In genomic region chr12:19220205-19220604, GRCh38 we compare ENCODE assay signal across 17 cellular contexts.
A peak's percentile ranks its signal among the peaks of the same experiment; 100 is the strongest.
DNase-seq lines count a peak whose midpoint lies in the region; ATAC-seq, FAIRE-seq and TF ChIP-seq lines count a peak whose summit lies in the region.
"Had no signal": no experiment of that assay in that cellular context is flagged by ENCODE, and none has a peak within 500 bp of the region (broad histone marks: within the 10 kb centered on the region; RNA-seq: fewer than 3 reads in every experiment).

No MANE protein-coding gene starts in this region.

- no TSS peak for BruUV-seq in GM12878 (replicated peaks; lab: Mats Ljungman, UMichigan)

- no peak overlapping the region for H3K4me2 ChIP-seq in GM12878 (ENCODE audit: control insufficient read depth, insufficient read depth)
- H3K4me2 ChIP-seq in smooth muscle cell: no peak overlapping the region
- H3K4me2 ChIP-seq: PC-9 had no signal

- no peak for TF ChIP-seq EP300 in GM12878 (IDR thresholded peaks at IDR 0.05; ENCODE audit: borderline replicate concordance in 1 of 2, control insufficient read depth in 1 of 2, low read depth in 2 of 2, low read length in 2 of 2)

- H3K36me3 ChIP-seq in GM12878 (ENCODE audit: control insufficient read depth in 2 of 2, insufficient read depth in 2 of 2, low read length in 1 of 2): no peaks in the 10 kb centered on the region
- H3K36me3 ChIP-seq in smooth muscle cell (ENCODE audit: low read depth): no peaks in the 10 kb centered on the region
- no peaks in the 10 kb centered on the region for H3K36me3 ChIP-seq in thyroid gland
- H3K36me3 ChIP-seq: neutrophil had no signal

- H3K27ac ChIP-seq in GM12878 (ENCODE audit: control insufficient read depth, insufficient read depth): no peak overlapping the region
- peak overlapping the region; percentile 64 for H3K27ac ChIP-seq in foreskin keratinocyte
- no peak overlapping the region for H3K27ac ChIP-seq in smooth muscle cell (ENCODE audit: low read depth)
- H3K27ac ChIP-seq in thyroid gland: no peak overlapping the region
- H3K27ac ChIP-seq: body of pancreas, neutrophil, PC-9 had no signal

- SMC1A ChIA-PET in GM12878 (lab: Charles Lee; ENCODE audit: uncharacterized antibody, unreplicated experiment): interaction anchor here (0.5 to 0.6 kb wide), 2 partner anchors 1154 to 1354 kb away, joined by 3 read pairs; no protein-coding TSS in a partner anchor

- CTCF ChIA-PET in GM12878 (lab: Yijun Ruan, JAX) (no interaction called here), GM10248 (lab: Yijun Ruan, JAX) (no interaction called here)

- peak; percentile 30 for DNase-seq in AG20443 (ENCODE audit: low spot score)
- DNase-seq in HTR-8/SVneo (ENCODE audit: insufficient read length, low spot score): peak; percentile 15
- no peak for DNase-seq in GM12878 (ENCODE audit: low read depth, low spot score)
- peak; percentile 35 to 71 for DNase-seq in foreskin keratinocyte
- DNase-seq in smooth muscle cell (lab: John Stamatoyannopoulos, UW; ENCODE audit: unreplicated experiment): no peak
- no peak for DNase-seq in GM10248 (ENCODE audit: extremely low spot score)
- DNase-seq in thyroid gland: no peak
- no peak for DNase-seq in ureter (ENCODE audit: low spot score)
- DNase-seq: activated B cell treated with CpG ODN at 0.5 μM for 24 hours; activated naive CD4-positive, alpha-beta T cell; body of pancreas; DMS79; effector CD4-positive, alpha-beta T cell; NCI-H1694; NCI-H510A treated with DMSO at 0.1 percent for 48 hours; PC-9 had no signal

- H3K27me3 ChIP-seq in GM12878 (replicated peaks in 1 of 2; ENCODE audit: control insufficient read depth in 2 of 2, insufficient read depth in 2 of 2, low read length in 1 of 2) (no peaks in the 10 kb centered on the region), foreskin keratinocyte (no peaks in the 10 kb centered on the region), smooth muscle cell (ENCODE audit: low read depth) (no peaks in the 10 kb centered on the region), thyroid gland (no peaks in the 10 kb centered on the region)
- H3K27me3 ChIP-seq: body of pancreas, neutrophil had no signal

- no peak for FAIRE-seq in HTR-8/SVneo (lab: Jason Lieb, UNC)
- FAIRE-seq in GM12878 (lab: Jason Lieb, UNC): no peak

- no peaks in the 10 kb centered on the region for H3K9me3 ChIP-seq in GM12878 (replicated peaks; ENCODE audit: control insufficient read depth, insufficient read depth, low read length)
- H3K9me3 ChIP-seq in smooth muscle cell (replicated peaks; ENCODE audit: low read depth): no peaks in the 10 kb centered on the region
- no peaks in the 10 kb centered on the region for H3K9me3 ChIP-seq in thyroid gland
- H3K9me3 ChIP-seq: body of pancreas, neutrophil had no signal

- H3K9ac ChIP-seq in GM12878 (ENCODE audit: control insufficient read depth, insufficient read depth, low read length) (no peak overlapping the region), smooth muscle cell (ENCODE audit: low read depth) (no peak overlapping the region)

- H2AFZ ChIP-seq in GM12878 (ENCODE audit: control insufficient read depth, low read depth, low read length) (no peak overlapping the region), smooth muscle cell (ENCODE audit: low read depth) (no peak overlapping the region)
- H2AFZ ChIP-seq: PC-9 had no signal

- no peaks in the 10 kb centered on the region for H3F3A ChIP-seq in smooth muscle cell (ENCODE audit: low read depth)

- in situ Hi-C loops in GM12878 (cut with MboI): no loop called here

- TF ChIP-seq POLR2A in GM12878 (IDR thresholded peaks at IDR 0.05; ENCODE audit: low read depth, low read length) (no peak), thyroid gland (IDR thresholded peaks at IDR 0.05) (no peak)

- H3K79me2 ChIP-seq in GM12878 (ENCODE audit: control insufficient read depth, insufficient read depth, low read length): no peaks in the 10 kb centered on the region
- peaks cover 47% of the 10 kb centered on the region for H3K79me2 ChIP-seq in smooth muscle cell (ENCODE audit: low read depth)

- POLR2A ChIA-PET in GM12878 (lab: Charles Lee): no interaction called here
- POLR2A ChIA-PET in GM10248 (lab: Yijun Ruan, JAX): no interaction called here

- RAD21 ChIA-PET in GM12878 (lab: Charles Lee; ENCODE audit: unreplicated experiment): no interaction called here

- H4K20me1 ChIP-seq in GM12878 (ENCODE audit: control insufficient read depth, insufficient read depth) (no peaks in the 10 kb centered on the region), smooth muscle cell (ENCODE audit: low read depth) (peaks cover 6% of the 10 kb centered on the region)

- ATAC-seq in GM12878 (peak; percentile 57; the same call in 2 of the 3 replicates), foreskin keratinocyte (peak; percentile 80)
- ATAC-seq: body of pancreas had no signal

- TF ChIP-seq RAD21 in GM12878 (IDR thresholded peaks at IDR 0.05; ENCODE audit: insufficient read depth, low read depth, low read length): no peak

- WGBS in GM12878 (ENCODE audit: insufficient coverage, insufficient replicate concordance, low lambda C conversion rate, missing lambda C conversion rate): 31% methylated on average over 3 of the region's 3 CpGs
- 34% methylated on average over 3 of the region's 3 CpGs for WGBS in smooth muscle cell (ENCODE audit: low lambda C conversion rate)
- WGBS in thyroid gland, 2 donors: 77 to 94% methylated on average over 3 of the region's 3 CpGs

- H3K4me1 ChIP-seq in GM12878 (ENCODE audit: control insufficient read depth, insufficient read depth, low read length) (no peaks in the 10 kb centered on the region), foreskin keratinocyte (peaks cover 12% of the 10 kb centered on the region), smooth muscle cell (ENCODE audit: low read depth) (peaks cover 8% of the 10 kb centered on the region), thyroid gland (peaks cover 10 to 12% of the 10 kb centered on the region in 2 donors)
- H3K4me1 ChIP-seq: body of pancreas had no signal

- H3K4me3 ChIP-seq in GM12878 (no peak overlapping the region), smooth muscle cell (no peak overlapping the region), thyroid gland (replicated peaks in 1 of 3) (no peak overlapping the region)
- H3K4me3 ChIP-seq: body of pancreas, PC-9 had no signal

- intact Hi-C loops in GM12878 (cut with micrococcal nuclease; ENCODE audit: unreplicated experiment): no loop called here
- intact Hi-C loops in thyroid gland (cut with DNase I): no loop called here

- TF ChIP-seq CTCF in GM12878 (IDR thresholded peaks at IDR 0.05 in 2 of 3, conservative IDR thresholded peaks at IDR 0.05 in 1 of 3; ENCODE audit: control insufficient read depth in 2 of 3, extremely low read depth in 1 of 3, insufficient read depth in 1 of 3, low read depth in 3 of 3, low read length in 3 of 3) (no peak), foreskin keratinocyte (conservative IDR thresholded peaks at IDR 0.05) (no peak), smooth muscle cell (IDR thresholded peaks at IDR 0.05; ENCODE audit: borderline replicate concordance, insufficient read depth, poor library complexity, severe bottlenecking) (no peak), GM10248 (IDR thresholded peaks at IDR 0.05; ENCODE audit: control extremely low read depth, extremely low read depth, low read depth, missing control alignments) (no peak), thyroid gland (IDR thresholded peaks at IDR 0.05) (no peak)

TF ChIP-seq in GM12878, 131 proteins besides CTCF, POLR2A, EP300 and RAD21:
- TF ChIP-seq TCF12 (IDR thresholded peaks at IDR 0.05; ENCODE audit: low read depth, low read length) (no peak), ATF7 (IDR thresholded peaks at IDR 0.05; ENCODE audit: low read depth) (peak; percentile 54; the same call in 1 of the 2 replicates)
TF ChIP-seq in GM12878: peak in this region for 1.

Comparison
In these comparisons a context has a peak if more than half of its experiments do, and no peak if none do; other contexts are left out.
1. DNase-seq: peak in AG20443 (single experiment), HTR-8/SVneo (single experiment) and foreskin keratinocyte (2 of 2); none in GM12878 (single experiment), smooth muscle cell (single experiment), GM10248 (single experiment), thyroid gland (0 of 2) and ureter (single experiment).